ENCODE assay signal across 1 cellular context in the genomic region with DNA sequence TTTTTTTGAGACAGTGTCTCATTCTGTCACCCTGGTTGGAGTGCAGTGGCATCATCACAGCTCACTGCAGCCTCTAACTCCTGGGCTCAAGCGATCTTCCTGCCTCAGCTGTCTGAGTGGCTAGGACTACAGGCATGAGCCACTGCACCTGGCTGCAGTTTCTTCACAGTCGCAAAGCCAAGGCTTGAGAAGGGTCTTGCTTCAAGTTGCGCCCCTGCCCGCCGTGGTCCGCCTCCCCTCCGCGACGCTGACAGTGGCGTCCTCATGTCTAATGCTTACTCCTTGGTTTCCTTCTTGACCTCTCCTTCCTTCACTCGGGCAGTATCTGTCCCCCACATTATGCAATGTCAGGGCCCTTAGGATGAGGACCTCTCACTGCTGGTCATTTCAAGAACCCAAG.
TF ChIP-seq lines count a peak whose summit lies in the region.

No MANE protein-coding gene starts in this region.

TF ChIP-seq in GM23338, 12 proteins besides CTCF, POLR2A, EP300 and RAD21 (continued from another document):
- TF ChIP-seq, protein P1, sequence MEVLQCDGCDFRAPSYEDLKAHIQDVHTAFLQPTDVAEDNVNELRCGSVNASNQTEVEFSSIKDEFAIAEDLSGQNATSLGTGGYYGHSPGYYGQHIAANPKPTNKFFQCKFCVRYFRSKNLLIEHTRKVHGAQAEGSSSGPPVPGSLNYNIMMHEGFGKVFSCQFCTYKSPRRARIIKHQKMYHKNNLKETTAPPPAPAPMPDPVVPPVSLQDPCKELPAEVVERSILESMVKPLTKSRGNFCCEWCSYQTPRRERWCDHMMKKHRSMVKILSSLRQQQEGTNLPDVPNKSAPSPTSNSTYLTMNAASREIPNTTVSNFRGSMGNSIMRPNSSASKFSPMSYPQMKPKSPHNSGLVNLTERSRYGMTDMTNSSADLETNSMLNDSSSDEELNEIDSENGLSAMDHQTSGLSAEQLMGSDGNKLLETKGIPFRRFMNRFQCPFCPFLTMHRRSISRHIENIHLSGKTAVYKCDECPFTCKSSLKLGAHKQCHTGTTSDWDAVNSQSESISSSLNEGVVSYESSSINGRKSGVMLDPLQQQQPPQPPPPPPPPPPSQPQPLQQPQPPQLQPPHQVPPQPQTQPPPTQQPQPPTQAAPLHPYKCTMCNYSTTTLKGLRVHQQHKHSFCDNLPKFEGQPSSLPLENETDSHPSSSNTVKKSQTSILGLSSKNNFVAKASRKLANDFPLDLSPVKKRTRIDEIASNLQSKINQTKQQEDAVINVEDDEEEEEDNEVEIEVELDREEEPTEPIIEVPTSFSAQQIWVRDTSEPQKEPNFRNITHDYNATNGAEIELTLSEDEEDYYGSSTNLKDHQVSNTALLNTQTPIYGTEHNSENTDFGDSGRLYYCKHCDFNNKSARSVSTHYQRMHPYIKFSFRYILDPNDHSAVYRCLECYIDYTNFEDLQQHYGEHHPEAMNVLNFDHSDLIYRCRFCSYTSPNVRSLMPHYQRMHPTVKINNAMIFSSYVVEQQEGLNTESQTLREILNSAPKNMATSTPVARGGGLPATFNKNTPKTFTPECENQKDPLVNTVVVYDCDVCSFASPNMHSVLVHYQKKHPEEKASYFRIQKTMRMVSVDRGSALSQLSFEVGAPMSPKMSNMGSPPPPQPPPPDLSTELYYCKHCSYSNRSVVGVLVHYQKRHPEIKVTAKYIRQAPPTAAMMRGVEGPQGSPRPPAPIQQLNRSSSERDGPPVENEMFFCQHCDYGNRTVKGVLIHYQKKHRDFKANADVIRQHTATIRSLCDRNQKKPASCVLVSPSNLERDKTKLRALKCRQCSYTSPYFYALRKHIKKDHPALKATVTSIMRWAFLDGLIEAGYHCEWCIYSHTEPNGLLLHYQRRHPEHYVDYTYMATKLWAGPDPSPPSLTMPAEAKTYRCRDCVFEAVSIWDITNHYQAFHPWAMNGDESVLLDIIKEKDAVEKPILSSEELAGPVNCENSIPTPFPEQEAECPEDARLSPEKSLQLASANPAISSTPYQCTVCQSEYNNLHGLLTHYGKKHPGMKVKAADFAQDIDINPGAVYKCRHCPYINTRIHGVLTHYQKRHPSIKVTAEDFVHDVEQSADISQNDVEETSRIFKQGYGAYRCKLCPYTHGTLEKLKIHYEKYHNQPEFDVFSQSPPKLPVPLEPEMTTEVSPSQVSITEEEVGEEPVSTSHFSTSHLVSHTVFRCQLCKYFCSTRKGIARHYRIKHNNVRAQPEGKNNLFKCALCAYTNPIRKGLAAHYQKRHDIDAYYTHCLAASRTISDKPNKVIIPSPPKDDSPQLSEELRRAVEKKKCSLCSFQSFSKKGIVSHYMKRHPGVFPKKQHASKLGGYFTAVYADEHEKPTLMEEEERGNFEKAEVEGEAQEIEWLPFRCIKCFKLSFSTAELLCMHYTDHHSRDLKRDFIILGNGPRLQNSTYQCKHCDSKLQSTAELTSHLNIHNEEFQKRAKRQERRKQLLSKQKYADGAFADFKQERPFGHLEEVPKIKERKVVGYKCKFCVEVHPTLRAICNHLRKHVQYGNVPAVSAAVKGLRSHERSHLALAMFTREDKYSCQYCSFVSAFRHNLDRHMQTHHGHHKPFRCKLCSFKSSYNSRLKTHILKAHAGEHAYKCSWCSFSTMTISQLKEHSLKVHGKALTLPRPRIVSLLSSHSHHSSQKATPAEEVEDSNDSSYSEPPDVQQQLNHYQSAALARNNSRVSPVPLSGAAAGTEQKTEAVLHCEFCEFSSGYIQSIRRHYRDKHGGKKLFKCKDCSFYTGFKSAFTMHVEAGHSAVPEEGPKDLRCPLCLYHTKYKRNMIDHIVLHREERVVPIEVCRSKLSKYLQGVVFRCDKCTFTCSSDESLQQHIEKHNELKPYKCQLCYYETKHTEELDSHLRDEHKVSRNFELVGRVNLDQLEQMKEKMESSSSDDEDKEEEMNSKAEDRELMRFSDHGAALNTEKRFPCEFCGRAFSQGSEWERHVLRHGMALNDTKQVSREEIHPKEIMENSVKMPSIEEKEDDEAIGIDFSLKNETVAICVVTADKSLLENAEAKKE (CRISPR knock-in tag; IDR thresholded peaks at IDR 0.05): no peak
